4 cellular contexts compared by ENCODE assay signal in genomic region chr2:73667239-73667638, GRCh38. TPM values are rescaled to one million over a fixed set of nuclear protein-coding genes. Genes with fewer than 3 reads are reported as not detected.
"Had no signal": no experiment of that assay in that cellular context is flagged by ENCODE, and none has a peak within 500 bp of the region (broad histone marks: within the 10 kb centered on the region; RNA-seq: fewer than 3 reads in every experiment).

No MANE protein-coding gene starts in this region.

RNA-seq across cellular contexts. Expression of gene NAT8, which starts 25.0 kb away (rescaled TPM):
- total RNA-seq: LHCN-M2, M059J, MCF 10A, NCI-H460 had no signal
